In genomic region chr1:26839339-26839722, GRCh38 we compare ENCODE assay signal across 7 cellular contexts. TPM values are rescaled to one million over a fixed set of nuclear protein-coding genes. Genes with fewer than 3 reads are reported as not detected.
DNase-seq lines count a peak whose midpoint lies in the region; ATAC-seq lines count a peak whose summit lies in the region.
"Had no signal": no experiment of that assay in that cellular context is flagged by ENCODE, and none has a peak within 500 bp of the region (broad histone marks: within the 10 kb centered on the region; RNA-seq: fewer than 3 reads in every experiment).

No MANE protein-coding gene starts in this region.

- H3K27me3 Mint-ChIP-seq in effector memory CD8-positive, alpha-beta T cell: no peaks in the 10 kb centered on the region

- peak; percentile 1 for ATAC-seq in GM18909 (IDR thresholded peaks at IDR 0.05; ENCODE audit: poor library complexity, unreplicated experiment)
- peak; percentile 2 for ATAC-seq in HG03045 (IDR thresholded peaks at IDR 0.05; ENCODE audit: unreplicated experiment)
- ATAC-seq in effector memory CD8-positive, alpha-beta T cell (replicated peaks): no peak

- H3K27ac Mint-ChIP-seq in effector memory CD8-positive, alpha-beta T cell: peak overlapping the region; percentile 91 to 94

- no peaks in the 10 kb centered on the region for H3K9me3 Mint-ChIP-seq in effector memory CD8-positive, alpha-beta T cell

- no peak for DNase-seq in effector memory CD8-positive, alpha-beta T cell
- DNase-seq in D341Med (ENCODE audit: low spot score): no peak
- no peak for DNase-seq in occipital lobe (lab: John Stamatoyannopoulos, UW)
- DNase-seq in DMS 273 (lab: John Stamatoyannopoulos, UW; ENCODE audit: unreplicated experiment): no peak
- DNase-seq: colonic mucosa had no signal

- H3K4me3 Mint-ChIP-seq in effector memory CD8-positive, alpha-beta T cell: no peak overlapping the region

- peaks cover 27 to 31% of the 10 kb centered on the region in 2 donors for H3K4me1 Mint-ChIP-seq in effector memory CD8-positive, alpha-beta T cell (ENCODE audit: low read depth in 2 of 2)

- peaks cover 72% of the 10 kb centered on the region for H3K36me3 Mint-ChIP-seq in effector memory CD8-positive, alpha-beta T cell (ENCODE audit: insufficient read depth)

RNA-seq across cellular contexts. Expression of gene ZDHHC18, which starts 12.8 kb away (rescaled TPM):
- total RNA-seq in occipital lobe: 19.2 TPM

RNA-seq across cellular contexts. Expression of gene SFN, which starts 23.6 kb away (rescaled TPM):
- not detected for total RNA-seq in occipital lobe

RNA-seq across cellular contexts. Expression of gene GPN2, which starts 50.8 kb away (rescaled TPM):
- 11.5 TPM for total RNA-seq in occipital lobe

RNA-seq across cellular contexts. Expression of gene PIGV, which starts 51.6 kb away (rescaled TPM):
- total RNA-seq in occipital lobe: 9.5 TPM
